ENCODE assay signal across 8 cellular contexts in genomic region chr16:66516172-66516807, GRCh38. TPM values are rescaled to one million over a fixed set of nuclear protein-coding genes. Genes with fewer than 3 reads are reported as not detected.
DNase-seq lines count a peak whose midpoint lies in the region; ATAC-seq and TF ChIP-seq lines count a peak whose summit lies in the region.

No MANE protein-coding gene starts in this region.

- TF ChIP-seq CTCF in NB4 (IDR thresholded peaks at IDR 0.05; ENCODE audit: low read depth, low read length) (no peak), endodermal cell (conservative IDR thresholded peaks at IDR 0.05) (no peak)

- peak overlapping the region; percentile 65 for H3K4me3 Mint-ChIP-seq in activated CD4-positive, alpha-beta T cell treated with anti-CD3 and anti-CD28 coated beads for 36 hours
- H3K4me3 Mint-ChIP-seq in endodermal cell = no peak overlapping the region
- peak overlapping the region; percentile 86 for H3K4me3 Mint-ChIP-seq in stimulated activated effector memory CD8-positive, alpha-beta T cell treated with anti-CD3 and anti-CD28 coated beads, Interleukin-12 subunit alpha, Interleukin-12 subunit beta, amount 100 ng/mL, for 72 hours

- H3K4me1 Mint-ChIP-seq in activated CD4-positive, alpha-beta T cell treated with anti-CD3 and anti-CD28 coated beads for 36 hours = peaks cover 59% of the 10 kb centered on the region
- peaks cover 23% of the 10 kb centered on the region for H3K4me1 Mint-ChIP-seq in endodermal cell
- H3K4me1 Mint-ChIP-seq in stimulated activated effector memory CD8-positive, alpha-beta T cell treated with anti-CD3 and anti-CD28 coated beads, Interleukin-12 subunit alpha, Interleukin-12 subunit beta, amount 100 ng/mL, for 72 hours = peaks cover 63% of the 10 kb centered on the region

- CTCF ChIA-PET in activated CD4-positive, alpha-beta T cell treated with anti-CD3 and anti-CD28 coated beads for 36 hours (lab: Charles Lee) = interaction anchor here (0.7 to 1.4 kb wide), 2 partner anchors 34 to 109 kb away, joined by 3 to 8 read pairs; no protein-coding TSS in a partner anchor

- 88 to 97% methylated on average over 10 to 13 of the region's 13 CpGs for WGBS in endodermal cell (ENCODE audit: insufficient coverage in 1 of 2, insufficient read length in 1 of 2), 2 experiments

- peak; percentile 40 for DNase-seq in activated CD4-positive, alpha-beta T cell treated with anti-CD3 and anti-CD28 coated beads for 36 hours
- no peak for DNase-seq in activated CD4-positive, alpha-beta T cell treated with anti-CD3 and anti-CD28 coated beads for 1 hour
- DNase-seq in NB4 (ENCODE audit: low read depth) (peak; percentile 69), endodermal cell (no peak), DMS 273 treated with DMSO at 0.1 percent for 48 hours (lab: John Stamatoyannopoulos, UW) (no peak)
- DNase-seq in stimulated activated effector memory CD8-positive, alpha-beta T cell treated with anti-CD3 and anti-CD28 coated beads, Interleukin-12 subunit alpha, Interleukin-12 subunit beta, amount 100 ng/mL, for 72 hours (ENCODE audit: low spot score in 2 of 2) = peak in 1 of 2 donors; percentile 61
- no peak for DNase-seq in stimulated activated CD4-positive, alpha-beta T cell treated with anti-CD3 and anti-CD28 coated beads, Interleukin-4, amount 100 ng/mL, for 4 hours
- DNase-seq in stimulated activated CD4-positive, alpha-beta T cell treated with anti-CD3 and anti-CD28 coated beads, Interleukin-1b, Interleukin-23, amount 100 ng/mL, for 48 hours = no peak

- no peaks in the 10 kb centered on the region for H3K9me3 Mint-ChIP-seq in activated CD4-positive, alpha-beta T cell treated with anti-CD3 and anti-CD28 coated beads for 36 hours (ENCODE audit: low read depth)
- peaks cover 8% of the 10 kb centered on the region for H3K9me3 Mint-ChIP-seq in endodermal cell
- H3K9me3 Mint-ChIP-seq in stimulated activated effector memory CD8-positive, alpha-beta T cell treated with anti-CD3 and anti-CD28 coated beads, Interleukin-12 subunit alpha, Interleukin-12 subunit beta, amount 100 ng/mL, for 72 hours = no peaks in the 10 kb centered on the region

- no peaks in the 10 kb centered on the region for H3K4me1 ChIP-seq in endodermal cell (ENCODE audit: control insufficient read depth, insufficient read depth, low read length)

- no peaks in the 10 kb centered on the region for H3K9me3 ChIP-seq in endodermal cell (ENCODE audit: control insufficient read depth, low read length)

- no peak for TF ChIP-seq POLR2A in NB4 (IDR thresholded peaks at IDR 0.05; ENCODE audit: extremely low read depth, insufficient read length)

- no peak overlapping the region for H3K27ac ChIP-seq in endodermal cell (ENCODE audit: low read depth, low read length)

- H3K27me3 ChIP-seq in endodermal cell (ENCODE audit: control insufficient read depth, insufficient read depth, low read length, poor library complexity, severe bottlenecking) = no peaks in the 10 kb centered on the region

- intact Hi-C loops in activated CD4-positive, alpha-beta T cell treated with anti-CD3 and anti-CD28 coated beads for 36 hours (cut with DNase I, micrococcal nuclease) = loop anchor here (1.0 to 5.0 kb wide), 10 partner anchors 36 to 357 kb away; partner anchors contain the start of genes CKLF (in 1 of the 2), CMTM3 (in 1 of the 2) and CMTM4 (in 1 of the 2)

- H3K36me3 ChIP-seq in endodermal cell (ENCODE audit: control insufficient read depth, insufficient read depth, low read length) = no peaks in the 10 kb centered on the region

- peaks cover 1% of the 10 kb centered on the region for H3K36me3 Mint-ChIP-seq in activated CD4-positive, alpha-beta T cell treated with anti-CD3 and anti-CD28 coated beads for 36 hours (ENCODE audit: low read depth)
- peaks cover 19% of the 10 kb centered on the region for H3K36me3 Mint-ChIP-seq in endodermal cell (ENCODE audit: low read depth)
- peaks cover 6% of the 10 kb centered on the region for H3K36me3 Mint-ChIP-seq in stimulated activated effector memory CD8-positive, alpha-beta T cell treated with anti-CD3 and anti-CD28 coated beads, Interleukin-12 subunit alpha, Interleukin-12 subunit beta, amount 100 ng/mL, for 72 hours

- POLR2A ChIA-PET in activated CD4-positive, alpha-beta T cell treated with anti-CD3 and anti-CD28 coated beads for 36 hours (lab: Charles Lee) = no interaction called here

- H3K4me3 ChIP-seq in NB4 (ENCODE audit: low read depth, low read length) = peak overlapping the region; percentile 3
- no peak overlapping the region for H3K4me3 ChIP-seq in endodermal cell (ENCODE audit: low read length)

- ATAC-seq in activated CD4-positive, alpha-beta T cell treated with anti-CD3 and anti-CD28 coated beads for 36 hours = no peak
- peak; percentile 4 for ATAC-seq in stimulated activated effector memory CD8-positive, alpha-beta T cell treated with anti-CD3 and anti-CD28 coated beads, Interleukin-12 subunit alpha, Interleukin-12 subunit beta, amount 100 ng/mL, for 72 hours

- peak overlapping the region; percentile 92 for H3K27ac Mint-ChIP-seq in activated CD4-positive, alpha-beta T cell treated with anti-CD3 and anti-CD28 coated beads for 36 hours
- peak overlapping the region; percentile 64 for H3K27ac Mint-ChIP-seq in endodermal cell
- peak overlapping the region; percentile 98 for H3K27ac Mint-ChIP-seq in stimulated activated effector memory CD8-positive, alpha-beta T cell treated with anti-CD3 and anti-CD28 coated beads, Interleukin-12 subunit alpha, Interleukin-12 subunit beta, amount 100 ng/mL, for 72 hours

- H3K9ac ChIP-seq in endodermal cell (ENCODE audit: extremely low read depth, low read length, poor library complexity, severe bottlenecking) = no peak overlapping the region

- no peaks in the 10 kb centered on the region for H3K27me3 Mint-ChIP-seq in activated CD4-positive, alpha-beta T cell treated with anti-CD3 and anti-CD28 coated beads for 36 hours
- no peaks in the 10 kb centered on the region for H3K27me3 Mint-ChIP-seq in endodermal cell (ENCODE audit: insufficient read depth)

RNA-seq across cellular contexts. Expression of gene TK2, which starts 33.6 kb away (rescaled TPM):
- total RNA-seq in activated CD4-positive, alpha-beta T cell treated with anti-CD3 and anti-CD28 coated beads for 36 hours = 1 to 10 TPM; 3.8 to 6.4 TPM
- total RNA-seq in endodermal cell = 10 to 100 TPM in 1 of 2 donors, 1 to 10 TPM in 1; 7.9 to 11.5 TPM
- polyA plus RNA-seq in endodermal cell (2013, experiment 1 of 2) = 11.3 TPM
- 10.2 TPM for polyA plus RNA-seq in endodermal cell (2013, experiment 2 of 2)

RNA-seq across cellular contexts. Expression of gene CKLF, which starts 36.1 kb away (rescaled TPM):
- total RNA-seq in activated CD4-positive, alpha-beta T cell treated with anti-CD3 and anti-CD28 coated beads for 36 hours = 100 to 1,000 TPM in 1 of 2 experiments, 10 to 100 TPM in 1; 93.5 to 122 TPM
- total RNA-seq in endodermal cell = 10 to 100 TPM; 22.5 to 40.7 TPM
- 38.0 TPM for polyA plus RNA-seq in endodermal cell (2013, experiment 1 of 2)
- 36.9 TPM for polyA plus RNA-seq in endodermal cell (2013, experiment 2 of 2)

RNA-seq across cellular contexts. Expression of gene CMTM1, which starts 49.9 kb away (rescaled TPM):
- total RNA-seq in activated CD4-positive, alpha-beta T cell treated with anti-CD3 and anti-CD28 coated beads for 36 hours = 10 to 100 TPM in 1 of 2 experiments, 1 to 10 TPM in 1; 6.4 to 11.8 TPM
- total RNA-seq in endodermal cell = 1 to 10 TPM; 3.8 to 5.3 TPM
- polyA plus RNA-seq in endodermal cell (2013, experiment 1 of 2) = 4.9 TPM
- 3.4 TPM for polyA plus RNA-seq in endodermal cell (2013, experiment 2 of 2)

Comparison
In these comparisons a context has a peak if more than half of its experiments do, and no peak if none do; other contexts are left out.
1. DNase-seq: peak in activated CD4-positive, alpha-beta T cell treated with anti-CD3 and anti-CD28 coated beads for 36 hours (single experiment) and NB4 (single experiment); none in activated CD4-positive, alpha-beta T cell treated with anti-CD3 and anti-CD28 coated beads for 1 hour (single experiment), endodermal cell (single experiment), DMS 273 treated with DMSO at 0.1 percent for 48 hours (single experiment), stimulated activated CD4-positive, alpha-beta T cell treated with anti-CD3 and anti-CD28 coated beads, Interleukin-4, amount 100 ng/mL, for 4 hours (0 of 2) and stimulated activated CD4-positive, alpha-beta T cell treated with anti-CD3 and anti-CD28 coated beads, Interleukin-1b, Interleukin-23, amount 100 ng/mL, for 48 hours (single experiment).
2. Peak in every context shown above with its lines, with median percentiles within 50 percentile points of each other: H3K27ac Mint-ChIP-seq.